Comparison of ENCODE assay signal across 19 cellular contexts in genomic region chr3:1092061-1092460, GRCh38. TPM values are rescaled to one million over a fixed set of nuclear protein-coding genes. Genes with fewer than 3 reads are reported as not detected.
DNase-seq lines count a peak whose midpoint lies in the region; ATAC-seq and TF ChIP-seq lines count a peak whose summit lies in the region.
"Had no signal": no experiment of that assay in that cellular context is flagged by ENCODE, and none has a peak within 500 bp of the region (broad histone marks: within the 10 kb centered on the region; RNA-seq: fewer than 3 reads in every experiment).

No MANE protein-coding gene starts in this region.

- TF ChIP-seq CTCF in brain (conservative IDR thresholded peaks at IDR 0.05) (no peak), progenitor cell of endocrine pancreas (IDR thresholded peaks at IDR 0.05; ENCODE audit: unreplicated experiment) (no peak)

- no peaks in the 10 kb centered on the region for H3K4me1 ChIP-seq in mesodermal cell (ENCODE audit: control insufficient read depth, insufficient read depth, low read length, poor library complexity, severe bottlenecking)
- H3K4me1 ChIP-seq: BE2C had no signal

- H3K4me1 Mint-ChIP-seq in brain: peaks cover 36% of the 10 kb centered on the region
- peaks cover 13% of the 10 kb centered on the region for H3K4me1 Mint-ChIP-seq in progenitor cell of endocrine pancreas (ENCODE audit: low read depth)

- ATAC-seq in HG02870 (IDR thresholded peaks at IDR 0.05; ENCODE audit: unreplicated experiment): no peak
- ATAC-seq: CD8-positive, alpha-beta T cell; HepG2 had no signal

- H3K9me3 Mint-ChIP-seq in brain (peaks cover 0 to 40% (median 0%) of the 10 kb centered on the region in 5 experiments), progenitor cell of endocrine pancreas (ENCODE audit: low read depth) (peaks cover 8% of the 10 kb centered on the region)

- peak overlapping the region in 3 of 5 experiments; percentile 70 to 79 (median 78) for H3K4me3 Mint-ChIP-seq in brain
- no peak overlapping the region for H3K4me3 Mint-ChIP-seq in progenitor cell of endocrine pancreas (ENCODE audit: low read depth)
- H3K4me3 Mint-ChIP-seq: CD8-positive, alpha-beta T cell; HFFc6 had no signal

- H3K27me3 Mint-ChIP-seq in brain (no peaks in the 10 kb centered on the region), progenitor cell of endocrine pancreas (peaks cover 4% of the 10 kb centered on the region)

- H3K36me3 Mint-ChIP-seq in brain (no peaks in the 10 kb centered on the region), progenitor cell of endocrine pancreas (ENCODE audit: insufficient read depth) (no peaks in the 10 kb centered on the region)
- H3K36me3 Mint-ChIP-seq: CD8-positive, alpha-beta T cell had no signal

- no peak overlapping the region for H3K4me3 ChIP-seq in mesodermal cell (ENCODE audit: extremely low read depth, insufficient read depth, low read length, poor library complexity, severe bottlenecking)

- peaks cover 5% of the 10 kb centered on the region for H3K9me3 ChIP-seq in mesodermal cell (ENCODE audit: control insufficient read depth, low read length)
- H3K9me3 ChIP-seq: BE2C had no signal

- WGBS in mesodermal cell (ENCODE audit: insufficient coverage in 2 of 2), 2 experiments: 43 to 80% methylated on average over 1 of the region's 2 CpGs

- H3K36me3 ChIP-seq in mesodermal cell (ENCODE audit: control insufficient read depth, insufficient read depth, low read length): no peaks in the 10 kb centered on the region
- H3K36me3 ChIP-seq: BE2C had no signal

- peak overlapping the region in 3 of 5 experiments; percentile 58 to 89 (median 78) for H3K27ac Mint-ChIP-seq in brain
- H3K27ac Mint-ChIP-seq in progenitor cell of endocrine pancreas: peak overlapping the region; percentile 1
- H3K27ac Mint-ChIP-seq: CD8-positive, alpha-beta T cell; HFFc6 had no signal

- H3K27ac ChIP-seq in mesodermal cell (ENCODE audit: low read depth, low read length, severe bottlenecking): peak overlapping the region; percentile 64
- H3K27ac ChIP-seq: KMS-11 had no signal

- DNase-seq in progenitor cell of endocrine pancreas (ENCODE audit: low spot score, unreplicated experiment) (no peak), HPDE6-E6E7 (ENCODE audit: extremely low spot score) (no peak), NCI-H446 (lab: John Stamatoyannopoulos, UW) (no peak)
- DNase-seq in stimulated activated CD4-positive, alpha-beta T cell treated with anti-CD3 and anti-CD28 coated beads, Interleukin-2, amount 100 ng/mL, for 48 hours: no peak
- DNase-seq: CD8-positive, alpha-beta T cell; HFFc6; NCI-H1105; NCI-H2171; NCI-H510A; SHP77 treated with DMSO at 0.1 percent for 48 hours had no signal

RNA-seq across cellular contexts. Expression of gene CNTN6, which starts 0.8 kb away (rescaled TPM):
- 0.31 TPM for polyA plus RNA-seq in brain (ENCODE audit: insufficient read depth, low read depth, low replicate concordance)
- polyA plus RNA-seq in mesodermal cell (2013, experiment 1 of 2): 0.59 TPM
- 0.81 TPM for polyA plus RNA-seq in mesodermal cell (2013, experiment 2 of 2)
- total RNA-seq in progenitor cell of endocrine pancreas: 0.17 and 0.36 TPM in 2 replicates
- total RNA-seq: CD8-positive, alpha-beta T cell; Daoy; HepG2; HFFc6; MCF 10A had no signal
- polyA plus RNA-seq: AG04450, HepG2 had no signal
